In genomic region chr4:172619218-172619617, GRCh38 we compare ENCODE assay signal across 17 cellular contexts.
DNase-seq lines count a peak whose midpoint lies in the region; ATAC-seq and TF ChIP-seq lines count a peak whose summit lies in the region.
"Had no signal": no experiment of that assay in that cellular context is flagged by ENCODE, and none has a peak within 500 bp of the region (broad histone marks: within the 10 kb centered on the region; RNA-seq: fewer than 3 reads in every experiment).

No MANE protein-coding gene starts in this region.

- H4K8ac ChIP-seq in IMR-90 (ENCODE audit: low read depth in 2 of 2, low read length in 2 of 2) = no peak overlapping the region

- H2AFZ ChIP-seq in IMR-90 (replicated peaks; ENCODE audit: low read length, poor library complexity) = no peak overlapping the region

- H3K4me1 ChIP-seq in BLaER1 = peaks cover 15% of the 10 kb centered on the region
- no peaks in the 10 kb centered on the region for H3K4me1 ChIP-seq in IMR-90 (ENCODE audit: control insufficient read depth, insufficient read depth, low read length)
- no peaks in the 10 kb centered on the region for H3K4me1 ChIP-seq in adipocyte (ENCODE audit: control insufficient read depth, insufficient read depth, low read length)
- H3K4me1 ChIP-seq: A549 had no signal

- no peaks in the 10 kb centered on the region for H3K79me1 ChIP-seq in IMR-90 (ENCODE audit: low read depth in 1 of 2, low read length in 2 of 2)

- H3K36me3 ChIP-seq in BLaER1 = no peaks in the 10 kb centered on the region
- no peaks in the 10 kb centered on the region for H3K36me3 ChIP-seq in IMR-90 (ENCODE audit: control insufficient read depth, insufficient read depth, low read length)
- no peaks in the 10 kb centered on the region for H3K36me3 ChIP-seq in adipocyte (ENCODE audit: control insufficient read depth, insufficient read depth, low read length, severe bottlenecking)

- H2BK20ac ChIP-seq in IMR-90 (ENCODE audit: low read depth, low read length) = no peak overlapping the region

- no peak overlapping the region for H3K27ac ChIP-seq in BLaER1
- H3K27ac ChIP-seq in IMR-90 (ENCODE audit: insufficient read depth, low read length) = no peak overlapping the region
- H3K27ac ChIP-seq in dorsolateral prefrontal cortex = no peak overlapping the region
- H3K27ac ChIP-seq: 22Rv1, A549 had no signal

- H3K9me3 ChIP-seq in BLaER1 (no peaks in the 10 kb centered on the region), IMR-90 (ENCODE audit: control insufficient read depth, insufficient read depth, low read length) (no peaks in the 10 kb centered on the region; the same call in 1 of the 2 replicates), adipocyte (ENCODE audit: control insufficient read depth, low read length) (no peaks in the 10 kb centered on the region)
- H3K9me3 ChIP-seq: A549 had no signal

- H3K9me1 ChIP-seq in IMR-90 (ENCODE audit: insufficient read depth, low read length) = no peaks in the 10 kb centered on the region

- POLR2A ChIA-PET in IMR-90 (lab: Charles Lee; ENCODE audit: unreplicated experiment) = no interaction called here

- TF ChIP-seq CTCF in IMR-90 (conservative IDR thresholded peaks at IDR 0.05; ENCODE audit: low read depth, low read length) (no peak), dorsolateral prefrontal cortex (IDR thresholded peaks at IDR 0.05 in 54 of 56, conservative IDR thresholded peaks at IDR 0.05 in 2 of 56; ENCODE audit: low read depth in 1 of 56, partially characterized antibody in 56 of 56) (no peak)

- TF ChIP-seq RAD21 in IMR-90 (IDR thresholded peaks at IDR 0.05; ENCODE audit: low read length) = no peak

- intact Hi-C loops in IMR-90 (cut with micrococcal nuclease) = no loop called here
- intact Hi-C loops in dorsolateral prefrontal cortex (cut with DNase I) = no loop called here

- no peak overlapping the region for H2AK9ac ChIP-seq in IMR-90 (replicated peaks; ENCODE audit: low read depth, low read length, poor library complexity)

- ATAC-seq in IMR-90 (ENCODE audit: low read depth) (no peak), GM19351 (IDR thresholded peaks at IDR 0.05; ENCODE audit: unreplicated experiment) (no peak)
- ATAC-seq: A549 had no signal

- no peak overlapping the region for H2BK15ac ChIP-seq in IMR-90 (ENCODE audit: low read depth, low read length)

- H3K18ac ChIP-seq in IMR-90 (ENCODE audit: low read depth, low read length) = no peak overlapping the region

- H3K14ac ChIP-seq in IMR-90 (replicated peaks; ENCODE audit: low read depth, low read length) = no peak overlapping the region

- no peak overlapping the region for H2BK120ac ChIP-seq in IMR-90 (ENCODE audit: low read depth, low read length)

- no peak overlapping the region for H2AK5ac ChIP-seq in IMR-90 (ENCODE audit: low read depth, low read length)

- H3K4me2 ChIP-seq in BLaER1 (peak overlapping the region; percentile 23), IMR-90 (ENCODE audit: low read depth, low read length) (no peak overlapping the region)
- H3K4me2 ChIP-seq: A549 had no signal

- in situ Hi-C loops in IMR-90 (cut with MboI; ENCODE audit: low sequenced_read_pairs) = no loop called here

- no TSS peak for BruUV-seq in IMR-90 (replicated peaks; lab: Mats Ljungman, UMichigan)

- no peak for TF ChIP-seq POLR2A in IMR-90 (IDR thresholded peaks at IDR 0.05; ENCODE audit: low read depth, low read length)

- H3K4ac ChIP-seq in IMR-90 (ENCODE audit: low read depth, low read length) = no peak overlapping the region

- H3K4me3 ChIP-seq in BLaER1 (no peak overlapping the region), IMR-90 (ENCODE audit: insufficient read depth, low read depth, low read length) (no peak overlapping the region), adipocyte (ENCODE audit: low read length) (no peak overlapping the region), dorsolateral prefrontal cortex (no peak overlapping the region)
- H3K4me3 ChIP-seq: A549 had no signal

- H4K91ac ChIP-seq in IMR-90 (ENCODE audit: insufficient read depth, low read depth, low read length) = no peak overlapping the region

- dilution Hi-C loops in IMR-90 (cut with HindIII; ENCODE audit: low sequenced_read_pairs, unreplicated experiment) = no loop called here

- H3K9ac ChIP-seq in BLaER1 = no peak overlapping the region
- H3K9ac ChIP-seq in IMR-90 (ENCODE audit: low read depth, low read length) = no peak overlapping the region
- no peak overlapping the region for H3K9ac ChIP-seq in adipocyte (ENCODE audit: low read length)

- H2BK5ac ChIP-seq in IMR-90 (ENCODE audit: low read depth, low read length, poor library complexity, severe bottlenecking) = no peak overlapping the region

- WGBS in IMR-90 (ENCODE audit: extremely low coverage in 2 of 2, insufficient read length in 1 of 2), 2 experiments = no CpG with 5 or more reads among the region's 5 CpGs

- no peak overlapping the region for H3K23ac ChIP-seq in IMR-90 (ENCODE audit: low read depth, low read length)

- H4K20me1 ChIP-seq in BLaER1 = no peaks in the 10 kb centered on the region
- no peaks in the 10 kb centered on the region for H4K20me1 ChIP-seq in IMR-90 (ENCODE audit: insufficient read depth, low read length)

- H4K5ac ChIP-seq in IMR-90 (ENCODE audit: low read depth, low read length) = no peak overlapping the region

- peak; percentile 4 for DNase-seq in IMR-90
- DNase-seq in adipocyte (ENCODE audit: low read depth) = peak; percentile 12
- no peak for DNase-seq in dorsolateral prefrontal cortex
- DNase-seq in SKM-1 treated with dmso at 0.1 percent for 144 hours (lab: John Stamatoyannopoulos, UW; ENCODE audit: unreplicated experiment) = no peak
- DNase-seq: AML-193; C1 segment of cervical spinal cord; Calu3; CD4-positive, alpha-beta memory T cell; CD4-positive, CD25-positive, alpha-beta regulatory T cell; CD8-positive, alpha-beta memory T cell; COR-L47; DMS79 treated with DMSO at 0.1 percent for 48 hours; GF-D8 had no signal

- CTCF ChIA-PET in IMR-90 (lab: Yijun Ruan, JAX) = no interaction called here

- no peak overlapping the region for H3K56ac ChIP-seq in IMR-90 (ENCODE audit: extremely low read depth, insufficient read depth, low read length)

- no peaks in the 10 kb centered on the region for H3K27me3 ChIP-seq in BLaER1
- no peaks in the 10 kb centered on the region for H3K27me3 ChIP-seq in IMR-90 (ENCODE audit: control insufficient read depth, insufficient read depth, low read length)
- H3K27me3 ChIP-seq in adipocyte (replicated peaks; ENCODE audit: control insufficient read depth, insufficient read depth, low read length) = no peaks in the 10 kb centered on the region
- H3K27me3 ChIP-seq in dorsolateral prefrontal cortex = no peaks in the 10 kb centered on the region

TF ChIP-seq in IMR-90, 13 proteins besides CTCF, POLR2A, EP300 and RAD21:
- no peak for TF ChIP-seq ELK1 (IDR thresholded peaks at IDR 0.05; ENCODE audit: borderline replicate concordance, low read depth, low read length)
- no peak for TF ChIP-seq NFE2L2 (IDR thresholded peaks at IDR 0.05; ENCODE audit: low read depth, low read length)
- TF ChIP-seq MAZ (IDR thresholded peaks at IDR 0.05; ENCODE audit: borderline replicate concordance, low read depth, low read length) = no peak
- no peak for TF ChIP-seq MXI1 (IDR thresholded peaks at IDR 0.05; ENCODE audit: borderline replicate concordance, low read depth, low read length)
- TF ChIP-seq CHD1 (IDR thresholded peaks at IDR 0.05; ENCODE audit: low read depth, low read length) = no peak
- TF ChIP-seq CEBPB (IDR thresholded peaks at IDR 0.05; ENCODE audit: low read depth, low read length) = no peak
- TF ChIP-seq MAFK (IDR thresholded peaks at IDR 0.05; ENCODE audit: low read depth, low read length) = no peak
- no peak for TF ChIP-seq BHLHE40 (IDR thresholded peaks at IDR 0.05; ENCODE audit: low read depth, low read length)
- no peak for TF ChIP-seq RFX5 (IDR thresholded peaks at IDR 0.05; ENCODE audit: low read depth, low read length)
- TF ChIP-seq RCOR1 (IDR thresholded peaks at IDR 0.05; ENCODE audit: insufficient replicate concordance, low read length) = no peak

Comparison
In these comparisons a context has a peak if more than half of its experiments do, and no peak if none do; other contexts are left out.
1. DNase-seq: peak in IMR-90 (single experiment) and adipocyte (single experiment); none in dorsolateral prefrontal cortex (0 of 10) and SKM-1 treated with dmso at 0.1 percent for 144 hours (single experiment).